Comparison of ENCODE assay signal across 2 cellular contexts in genomic region chr22:25753252-25753651, GRCh38.
TF ChIP-seq lines count a peak whose summit lies in the region.

No MANE protein-coding gene starts in this region.

TF ChIP-seq in IMR-90, 13 proteins besides CTCF, POLR2A, EP300 and RAD21:
- TF ChIP-seq MXI1 (IDR thresholded peaks at IDR 0.05; ENCODE audit: borderline replicate concordance, low read depth, low read length) (no peak), MAFK (IDR thresholded peaks at IDR 0.05; ENCODE audit: low read depth, low read length) (0 out of 2 replicates have a peak, but pooled peaks have one; percentile 25)

TF ChIP-seq in H1, 55 proteins besides CTCF, POLR2A, EP300 and RAD21:
- TF ChIP-seq TAF7 (optimal IDR thresholded peaks at IDR 0.05; ENCODE audit: borderline replicate concordance, low read depth, low read length) (no peak), GTF2F1 (IDR thresholded peaks at IDR 0.05; ENCODE audit: borderline replicate concordance, low read depth, low read length) (no peak), KDM1A (IDR thresholded peaks at IDR 0.05; ENCODE audit: borderline replicate concordance, low read length) (no peak), TEAD4 (IDR thresholded peaks at IDR 0.05; ENCODE audit: low read depth, low read length) (no peak), MAX (IDR thresholded peaks at IDR 0.05) (no peak), SRF (IDR thresholded peaks at IDR 0.05; ENCODE audit: low read depth, low read length) (no peak), KDM5A (IDR thresholded peaks at IDR 0.05; ENCODE audit: low read length) (no peak), TCF12 (IDR thresholded peaks at IDR 0.05; ENCODE audit: low read depth, low read length) (no peak), GABPA (IDR thresholded peaks at IDR 0.05; ENCODE audit: borderline replicate concordance, insufficient read depth, low read length) (no peak), YY1 (IDR thresholded peaks at IDR 0.05; ENCODE audit: low read depth, low read length) (no peak), BACH1 (IDR thresholded peaks at IDR 0.05; ENCODE audit: low read length) (no peak), ATF3 (IDR thresholded peaks at IDR 0.05; ENCODE audit: insufficient read depth, low read depth, low read length) (no peak), ASH2L (IDR thresholded peaks at IDR 0.05; ENCODE audit: low read length) (no peak), POLR2AphosphoS5 (IDR thresholded peaks at IDR 0.05; ENCODE audit: low read depth, low read length) (no peak), RXRA (IDR thresholded peaks at IDR 0.05; ENCODE audit: insufficient read depth, low read depth, low read length) (no peak), CBX5 (IDR thresholded peaks at IDR 0.05; ENCODE audit: low read depth, low read length) (no peak), CTBP2 (IDR thresholded peaks at IDR 0.05; ENCODE audit: borderline replicate concordance, insufficient read depth, insufficient read length, low read length) (no peak)
TF ChIP-seq in H1: peak in this region for 0.
